Comparison of ENCODE assay signal across 9 cellular contexts in genomic region chr9:127963359-127964064, GRCh38. TPM values are rescaled to one million over a fixed set of nuclear protein-coding genes. Genes with fewer than 3 reads are reported as not detected.
DNase-seq lines count a peak whose midpoint lies in the region; ATAC-seq, FAIRE-seq and TF ChIP-seq lines count a peak whose summit lies in the region.
"Had no signal": no experiment of that assay in that cellular context is flagged by ENCODE, and none has a peak within 500 bp of the region (broad histone marks: within the 10 kb centered on the region; RNA-seq: fewer than 3 reads in every experiment).

No MANE protein-coding gene starts in this region.

- H3K56ac ChIP-seq in H1 (replicated peaks; ENCODE audit: insufficient read length, low read depth, low read length), result no peak overlapping the region

- H3K4me3 ChIP-seq in Caco-2 (ENCODE audit: low read depth, low read length) (no peak overlapping the region), OCI-LY3 (ENCODE audit: low read length) (peak overlapping the region; percentile 55), H1 (ENCODE audit: extremely low read depth in 1 of 4, insufficient read depth in 2 of 4, low read depth in 3 of 4, low read length in 4 of 4) (no peak overlapping the region)

- peaks cover 33% of the 10 kb centered on the region for H3K36me3 Mint-ChIP-seq in Caco-2 (ENCODE audit: insufficient read depth, unreplicated experiment)

- no peak for TF ChIP-seq POLR2A in H1 (IDR thresholded peaks at IDR 0.05; ENCODE audit: control extremely low read depth in 1 of 2, low read depth in 2 of 2, low read length in 2 of 2)

- H3K27me3 ChIP-seq in Caco-2 (replicated peaks; ENCODE audit: control insufficient read depth, insufficient read depth, low read length) (no peaks in the 10 kb centered on the region), OCI-LY3 (ENCODE audit: low read depth, low read length) (no peaks in the 10 kb centered on the region), H1 (replicated peaks in 1 of 4; ENCODE audit: control insufficient read depth in 3 of 4, extremely low read depth in 1 of 4, insufficient read depth in 3 of 4, low read length in 3 of 4) (no peaks in the 10 kb centered on the region)

- H3K27me3 Mint-ChIP-seq in Caco-2 (ENCODE audit: insufficient read depth, unreplicated experiment), result no peaks in the 10 kb centered on the region

- H3K79me2 ChIP-seq in OCI-LY3 (ENCODE audit: low read length) (peaks cover 35% of the 10 kb centered on the region), H1 (ENCODE audit: control insufficient read depth in 1 of 2, insufficient read depth in 2 of 2, low read length in 2 of 2) (peaks cover 0 to 98% of the 10 kb centered on the region in 2 experiments; a peak in 3 of 4 replicates)

- H2BK12ac ChIP-seq in H1 (ENCODE audit: low read depth, low read length), result no peak overlapping the region

- no peak for DNase-seq in Caco-2
- DNase-seq in H1 (ENCODE audit: low read depth in 1 of 2, low spot score in 2 of 2), result no peak
- DNase-seq in sciatic nerve (ENCODE audit: low spot score), result peak; percentile 56
- no peak for DNase-seq in NCI-H1105 (lab: John Stamatoyannopoulos, UW)
- DNase-seq in COLO668 (lab: John Stamatoyannopoulos, UW; ENCODE audit: unreplicated experiment), result no peak
- no peak for DNase-seq in dermis blood vessel endothelial cell
- DNase-seq: stimulated activated CD8-positive, alpha-beta memory T cell treated with anti-CD3 and anti-CD28 coated beads, Interleukin-4, amount 100 ng/mL, for 48 hours had no signal

- POLR2A ChIA-PET in Caco-2 (lab: Charles Lee), result no interaction called here
- POLR2A ChIA-PET in H1 (lab: Charles Lee; ENCODE audit: partially characterized antibody), result interaction anchor here (1.5 to 2.3 kb wide), 2 partner anchors 9 to 14 kb away, joined by 6 to 7 read pairs; no protein-coding TSS in a partner anchor

- peaks cover 12% of the 10 kb centered on the region for H3K4me1 Mint-ChIP-seq in Caco-2 (ENCODE audit: low read depth, unreplicated experiment)

- no peaks in the 10 kb centered on the region for H3K23me2 ChIP-seq in H1 (ENCODE audit: low read depth, low read length)

- TF ChIP-seq CTCF in Caco-2 (IDR thresholded peaks at IDR 0.05; ENCODE audit: insufficient read depth in 1 of 2, low read depth in 1 of 2, low read length in 1 of 2, severe bottlenecking in 1 of 2, unreplicated experiment in 1 of 2) (no peak), OCI-LY3 (IDR thresholded peaks at IDR 0.05; ENCODE audit: low read depth, low read length) (no peak), H1 (IDR thresholded peaks at IDR 0.05; ENCODE audit: control extremely low read depth in 1 of 3, insufficient read depth in 1 of 3, low read depth in 1 of 3, low read length in 3 of 3) (no peak)

- no TSS peak for BruUV-seq in Caco-2 (replicated peaks; lab: Mats Ljungman, UMichigan)

- H2AFZ ChIP-seq in OCI-LY3 (ENCODE audit: low read depth, low read length) (no peak overlapping the region), H1 (ENCODE audit: low read length) (no peak overlapping the region)

- no peak overlapping the region for H4K91ac ChIP-seq in H1 (replicated peaks; ENCODE audit: insufficient read length, low read length)

- no peaks in the 10 kb centered on the region for H3K9me3 Mint-ChIP-seq in Caco-2 (ENCODE audit: unreplicated experiment)

- H3K9ac ChIP-seq in OCI-LY3 (ENCODE audit: low read length) (peak overlapping the region; percentile 56), H1 (replicated peaks in 1 of 4; ENCODE audit: extremely low read depth in 1 of 4, low read depth in 3 of 4, low read length in 3 of 4) (no peak overlapping the region)

- intact Hi-C loops in Caco-2 (cut with micrococcal nuclease; ENCODE audit: unreplicated experiment), result no loop called here
- intact Hi-C loops in sciatic nerve (cut with DNase I), result no loop called here

- H3K4me3 Mint-ChIP-seq in Caco-2 (ENCODE audit: unreplicated experiment), result no peak overlapping the region

- H2BK5ac ChIP-seq in H1 (ENCODE audit: low read depth, low read length), result no peak overlapping the region; the same call in 1 of the 2 replicates

- WGBS in H1 (ENCODE audit: extremely low coverage in 1 of 2, insufficient coverage in 1 of 2, insufficient read length in 1 of 2, insufficient replicate concordance in 2 of 2, low coverage in 1 of 2, low lambda C conversion rate in 2 of 2, missing lambda C conversion rate in 1 of 2), 2 experiments, result 93% methylated on average over 18 of the region's 19 CpGs; no CpG with 5 or more reads in 1 of the 2 experiments

- no peak overlapping the region for H3K18ac ChIP-seq in H1 (ENCODE audit: extremely low read depth, low read length)

- no peak overlapping the region for H3K23ac ChIP-seq in H1 (ENCODE audit: insufficient read length)

- H3K4ac ChIP-seq in H1 (replicated peaks; ENCODE audit: insufficient read length, low read depth, low read length), result no peak overlapping the region

- H2AK5ac ChIP-seq in H1 (ENCODE audit: low read depth, low read length), result 0 out of 2 replicates have a peak overlapping the region, but pooled peaks have one; percentile 13

- no peak overlapping the region for H2BK20ac ChIP-seq in H1 (ENCODE audit: low read length)

- peak overlapping the region; percentile 78 for H3K27ac Mint-ChIP-seq in Caco-2 (ENCODE audit: unreplicated experiment)

- TF ChIP-seq EP300 in H1 (IDR thresholded peaks at IDR 0.05; ENCODE audit: borderline replicate concordance in 1 of 2, low read depth in 2 of 2, low read length in 2 of 2), result no peak

- H2BK15ac ChIP-seq in H1 (ENCODE audit: low read length), result 0 out of 2 replicates have a peak overlapping the region, but pooled peaks have one; percentile 29

- no peak for ATAC-seq in sciatic nerve
- ATAC-seq in HG02678 (IDR thresholded peaks at IDR 0.05; ENCODE audit: unreplicated experiment), result no peak

- H4K20me1 ChIP-seq in OCI-LY3 (ENCODE audit: insufficient read depth, low read length) (peaks cover 3% of the 10 kb centered on the region; the same call in 1 of the 2 replicates), H1 (replicated peaks in 1 of 2; ENCODE audit: control insufficient read depth in 1 of 2, insufficient read depth in 2 of 2, low read length in 2 of 2) (peaks cover 16 to 39% of the 10 kb centered on the region in 2 experiments)

- no peak overlapping the region for H2BK120ac ChIP-seq in H1 (replicated peaks; ENCODE audit: low read depth, low read length)

- H3K14ac ChIP-seq in H1 (ENCODE audit: insufficient read length), result no peak overlapping the region

- peaks cover 26% of the 10 kb centered on the region for H3K79me1 ChIP-seq in H1 (ENCODE audit: low read depth, low read length)

- H3K9me3 ChIP-seq in Caco-2 (no peaks in the 10 kb centered on the region), OCI-LY3 (ENCODE audit: insufficient read depth, low read length) (no peaks in the 10 kb centered on the region), H1 (ENCODE audit: insufficient read depth in 2 of 2, low read depth in 1 of 2, low read length in 1 of 2) (no peaks in the 10 kb centered on the region)

- CTCF ChIA-PET in Caco-2 (lab: Charles Lee) (no interaction called here), H1 (lab: Charles Lee; ENCODE audit: partially characterized antibody) (interaction anchor here (0.5 to 35.5 kb wide), 8 partner anchors 9 to 352 kb away, joined by 3 to 825 read pairs (median 4); no protein-coding TSS in a partner anchor)

- H3K27ac ChIP-seq in OCI-LY3 (ENCODE audit: low read length) (0 out of 2 replicates have a peak overlapping the region, but pooled peaks have one; percentile 2), H1 (ENCODE audit: low read depth, low read length) (no peak overlapping the region)

- H3K4me1 ChIP-seq in Caco-2, result peaks cover 18% of the 10 kb centered on the region
- H3K4me1 ChIP-seq in OCI-LY3 (ENCODE audit: low read length), result peaks cover 56% of the 10 kb centered on the region
- peaks cover 0 to 47% (median 13%) of the 10 kb centered on the region in 4 experiments; a peak in 5 of 7 replicates for H3K4me1 ChIP-seq in H1 (replicated peaks in 1 of 4; ENCODE audit: control insufficient read depth in 3 of 4, insufficient read depth in 4 of 4, low read length in 3 of 4)

- no peak overlapping the region for H4K8ac ChIP-seq in H1 (ENCODE audit: extremely low read depth, insufficient read depth, low read length)

- TF ChIP-seq RAD21 in H1 (IDR thresholded peaks at IDR 0.05 in 1 of 2, conservative IDR thresholded peaks at IDR 0.05 in 1 of 2; ENCODE audit: low read depth in 2 of 2, low read length in 2 of 2), result no peak

- H3K36me3 ChIP-seq in Caco-2 (ENCODE audit: control insufficient read depth, insufficient read depth, low read length), result no peaks in the 10 kb centered on the region
- no peaks in the 10 kb centered on the region for H3K36me3 ChIP-seq in OCI-LY3 (replicated peaks; ENCODE audit: low read depth, low read length)
- no peaks in the 10 kb centered on the region for H3K36me3 ChIP-seq in H1 (ENCODE audit: control insufficient read depth in 2 of 4, insufficient read depth in 4 of 4, low read length in 3 of 4)

- no peak for FAIRE-seq in H1 (lab: Jason Lieb, UNC)

- H4K5ac ChIP-seq in H1 (ENCODE audit: insufficient read length, low read depth, low read length), result no peak overlapping the region

- peak overlapping the region; percentile 87 for H3K4me2 ChIP-seq in OCI-LY3 (ENCODE audit: low read length)
- no peak overlapping the region for H3K4me2 ChIP-seq in H1 (ENCODE audit: insufficient read depth in 1 of 2, low read depth in 2 of 2, low read length in 2 of 2)

RNA-seq across cellular contexts. Expression of gene EEIG1, which starts 17.3 kb away (rescaled TPM):
- total RNA-seq in Caco-2 (2022) (44.1 and 47.1 TPM in 2 replicates), sciatic nerve (96.8 TPM), dermis blood vessel endothelial cell (8.3 and 34.4 TPM in 2 replicates)
- 50.8 and 51.3 TPM in 2 replicates for total RNA-seq in H1 (2021; fragmentation: NEBNext Ultra II Directional; extraction: Animal tissue kit (Norgen Biotek cat#: 25700))
- 29.8 and 61.0 TPM in 2 replicates for polyA plus RNA-seq in H1 (2011; rRNA removed)
- 21.7 TPM for polyA plus RNA-seq in H1 (2011; cell fraction: cytosol; rRNA removed)
- polyA plus RNA-seq in H1 (2011; cell fraction: nucleus; rRNA removed), result 44.6 TPM
- polyA plus RNA-seq in H1 (2012, experiment 1 of 2), result 25.4 to 46.5 TPM (median 38.1 TPM) in 4 replicates
- polyA plus RNA-seq in H1 (2012, experiment 2 of 2), result 23.9 TPM
- 23.7 TPM for polyA plus RNA-seq in H1 (2013, experiment 1 of 2)
- polyA plus RNA-seq in H1 (2013, experiment 2 of 2), result 21.4 TPM
- 17.4 and 17.6 TPM in 2 replicates for polyA minus RNA-seq in H1 (2011; rRNA and poly(A)+ RNA removed)
- 13.5 TPM for polyA minus RNA-seq in H1 (2011; cell fraction: cytosol; rRNA and poly(A)+ RNA removed)
- polyA minus RNA-seq in H1 (2011; cell fraction: nucleus; rRNA and poly(A)+ RNA removed), result 20.7 TPM

RNA-seq across cellular contexts. Expression of gene DPM2, which starts 25.9 kb away (rescaled TPM):
- total RNA-seq in Caco-2 (2022) (38.7 and 39.4 TPM in 2 replicates), sciatic nerve (24.6 TPM), dermis blood vessel endothelial cell (8.5 and 9.9 TPM in 2 replicates)
- total RNA-seq in H1 (2021; fragmentation: NEBNext Ultra II Directional; extraction: Animal tissue kit (Norgen Biotek cat#: 25700)), result 45.4 and 48.8 TPM in 2 replicates
- 95.4 and 110 TPM in 2 replicates for polyA plus RNA-seq in H1 (2011; rRNA removed)
- 55.5 TPM for polyA plus RNA-seq in H1 (2011; cell fraction: cytosol; rRNA removed)
- 67.9 TPM for polyA plus RNA-seq in H1 (2011; cell fraction: nucleus; rRNA removed)
- 34.5 to 60.4 TPM (median 57.6 TPM) in 4 replicates for polyA plus RNA-seq in H1 (2012, experiment 1 of 2)
- 64.1 TPM for polyA plus RNA-seq in H1 (2012, experiment 2 of 2)
- polyA plus RNA-seq in H1 (2013, experiment 1 of 2), result 39.2 TPM
- 39.2 TPM for polyA plus RNA-seq in H1 (2013, experiment 2 of 2)
- polyA minus RNA-seq in H1 (2011; rRNA and poly(A)+ RNA removed), result 37.7 and 56.7 TPM in 2 replicates
- 37.1 TPM for polyA minus RNA-seq in H1 (2011; cell fraction: cytosol; rRNA and poly(A)+ RNA removed)
- 41.0 TPM for polyA minus RNA-seq in H1 (2011; cell fraction: nucleus; rRNA and poly(A)+ RNA removed)

RNA-seq across cellular contexts. Expression of gene PIP5KL1, which starts 32.9 kb away (rescaled TPM):
- total RNA-seq in Caco-2 (2022) (2.3 and 3.8 TPM in 2 replicates), sciatic nerve (2.0 TPM), dermis blood vessel endothelial cell (0.51 and 0.70 TPM in 2 replicates)
- 12.2 and 13.4 TPM in 2 replicates for total RNA-seq in H1 (2021; fragmentation: NEBNext Ultra II Directional; extraction: Animal tissue kit (Norgen Biotek cat#: 25700))
- 15.4 and 27.4 TPM in 2 replicates for polyA plus RNA-seq in H1 (2011; rRNA removed)
- 15.3 TPM for polyA plus RNA-seq in H1 (2011; cell fraction: cytosol; rRNA removed)
- 42.3 TPM for polyA plus RNA-seq in H1 (2011; cell fraction: nucleus; rRNA removed)
- 11.0 to 14.5 TPM (median 13.0 TPM) in 4 replicates for polyA plus RNA-seq in H1 (2012, experiment 1 of 2)
- 10.5 TPM for polyA plus RNA-seq in H1 (2012, experiment 2 of 2)
- polyA plus RNA-seq in H1 (2013, experiment 1 of 2), result 12.9 TPM
- 11.8 TPM for polyA plus RNA-seq in H1 (2013, experiment 2 of 2)
- 1.8 and 4.1 TPM in 2 replicates for polyA minus RNA-seq in H1 (2011; rRNA and poly(A)+ RNA removed)
- polyA minus RNA-seq in H1 (2011; cell fraction: cytosol; rRNA and poly(A)+ RNA removed), result 16.4 TPM
- 10.7 TPM for polyA minus RNA-seq in H1 (2011; cell fraction: nucleus; rRNA and poly(A)+ RNA removed)

RNA-seq across cellular contexts. Expression of gene ST6GALNAC4, which starts 46.7 kb away (rescaled TPM):
- total RNA-seq in Caco-2 (2022) (12.1 and 13.2 TPM in 2 replicates), sciatic nerve (19.6 TPM), dermis blood vessel endothelial cell (50.0 and 98.0 TPM in 2 replicates)
- total RNA-seq in H1 (2021; fragmentation: NEBNext Ultra II Directional; extraction: Animal tissue kit (Norgen Biotek cat#: 25700)), result 21.8 and 27.0 TPM in 2 replicates
- polyA plus RNA-seq in H1 (2011; rRNA removed), result 34.1 and 49.5 TPM in 2 replicates
- polyA plus RNA-seq in H1 (2011; cell fraction: cytosol; rRNA removed), result 27.6 TPM
- polyA plus RNA-seq in H1 (2011; cell fraction: nucleus; rRNA removed), result 38.3 TPM
- 11.6 to 21.8 TPM (median 18.9 TPM) in 4 replicates for polyA plus RNA-seq in H1 (2012, experiment 1 of 2)
- polyA plus RNA-seq in H1 (2012, experiment 2 of 2), result 18.6 TPM
- 26.2 TPM for polyA plus RNA-seq in H1 (2013, experiment 1 of 2)
- 25.6 TPM for polyA plus RNA-seq in H1 (2013, experiment 2 of 2)
- polyA minus RNA-seq in H1 (2011; rRNA and poly(A)+ RNA removed), result 16.4 and 19.0 TPM in 2 replicates
- polyA minus RNA-seq in H1 (2011; cell fraction: cytosol; rRNA and poly(A)+ RNA removed), result 32.7 TPM
- polyA minus RNA-seq in H1 (2011; cell fraction: nucleus; rRNA and poly(A)+ RNA removed), result 24.5 TPM
